Comparison of ENCODE assay signal across 14 cellular contexts in the genomic region with DNA sequence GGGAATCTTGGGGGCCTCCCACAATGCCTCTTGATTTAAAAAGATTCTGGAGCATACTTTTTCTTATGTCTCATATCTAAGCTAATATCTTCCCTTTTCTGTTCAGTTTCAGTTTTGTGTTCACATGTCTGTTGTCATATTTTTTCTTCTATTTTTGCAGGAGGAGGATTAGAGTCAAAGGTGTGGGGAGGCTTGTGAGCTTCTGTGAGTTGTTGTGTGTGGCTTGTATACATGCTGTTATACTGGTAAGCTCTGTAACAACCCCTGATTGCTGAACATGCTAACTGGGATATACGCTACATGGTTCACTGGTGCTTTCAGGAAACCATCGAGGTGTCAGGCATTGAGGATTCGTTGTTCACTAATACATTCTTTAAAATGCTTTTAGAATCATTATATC.
DNase-seq lines count a peak whose midpoint lies in the region; ATAC-seq and TF ChIP-seq lines count a peak whose summit lies in the region.
"Had no signal": no experiment of that assay in that cellular context is flagged by ENCODE, and none has a peak within 500 bp of the region (broad histone marks: within the 10 kb centered on the region; RNA-seq: fewer than 3 reads in every experiment).

No MANE protein-coding gene starts in this region.

- H3K4me2 ChIP-seq in mammary epithelial cell (ENCODE audit: insufficient read depth, low read depth, low read length), result no peak overlapping the region

- no peaks in the 10 kb centered on the region for H3K9me3 ChIP-seq in mammary epithelial cell (replicated peaks; ENCODE audit: insufficient read depth, low read length)
- H3K9me3 ChIP-seq in SJCRH30 (replicated peaks), result no peaks in the 10 kb centered on the region

- H3K27ac Mint-ChIP-seq in activated CD4-positive, alpha-beta T cell treated with anti-CD3 and anti-CD28 coated beads, Interleukin-2, amount 10 ng/mL, durations not matched to agents 24 days and 14 days, result peak overlapping the region; percentile 95
- peak overlapping the region; percentile 94 for H3K27ac Mint-ChIP-seq in activated T-helper 2 cell treated with anti-CD3 and anti-CD28 coated beads, Interferon-gamma antibody, Interleukin-2, Interleukin-4, amounts not matched to agents 10 μg/mL and 5 μg/mL and 100 μg/mL, durations not matched to agents 14 hours and 24 hours and 36 hours
- peak overlapping the region; percentile 50 for H3K27ac Mint-ChIP-seq in nephron progenitor cell
- H3K27ac Mint-ChIP-seq: endodermal cell had no signal

- 93% methylated on average over 3 of the region's 3 CpGs for WGBS in mammary epithelial cell (ENCODE audit: low coverage, missing lambda C conversion rate)

- H3K79me2 ChIP-seq in mammary epithelial cell (ENCODE audit: insufficient read depth, low read length), result peaks cover 4% of the 10 kb centered on the region

- CTCF ChIA-PET in mammary epithelial cell (lab: Charles Lee; ENCODE audit: low non-redundant PET), result no interaction called here

- ATAC-seq in GM21576 (IDR thresholded peaks at IDR 0.05; ENCODE audit: unreplicated experiment) (peak; percentile 45), GM18907 (IDR thresholded peaks at IDR 0.05; ENCODE audit: unreplicated experiment) (no peak)
- ATAC-seq: left lobe of liver had no signal

- peaks cover 36% of the 10 kb centered on the region for H3K36me3 Mint-ChIP-seq in activated CD4-positive, alpha-beta T cell treated with anti-CD3 and anti-CD28 coated beads, Interleukin-2, amount 10 ng/mL, durations not matched to agents 24 days and 14 days (ENCODE audit: low read depth)
- H3K36me3 Mint-ChIP-seq in activated T-helper 2 cell treated with anti-CD3 and anti-CD28 coated beads, Interferon-gamma antibody, Interleukin-2, Interleukin-4, amounts not matched to agents 10 μg/mL and 5 μg/mL and 100 μg/mL, durations not matched to agents 14 hours and 24 hours and 36 hours (ENCODE audit: low read depth), result peaks cover 22% of the 10 kb centered on the region
- H3K36me3 Mint-ChIP-seq in nephron progenitor cell (ENCODE audit: low read depth), result peaks cover 11% of the 10 kb centered on the region

- H3K4me1 ChIP-seq in mammary epithelial cell (ENCODE audit: insufficient read depth, low read length), result no peaks in the 10 kb centered on the region
- H3K4me1 ChIP-seq in SJCRH30, result no peaks in the 10 kb centered on the region

- no peaks in the 10 kb centered on the region for H3K27me3 Mint-ChIP-seq in activated CD4-positive, alpha-beta T cell treated with anti-CD3 and anti-CD28 coated beads, Interleukin-2, amount 10 ng/mL, durations not matched to agents 24 days and 14 days
- no peaks in the 10 kb centered on the region for H3K27me3 Mint-ChIP-seq in activated T-helper 2 cell treated with anti-CD3 and anti-CD28 coated beads, Interferon-gamma antibody, Interleukin-2, Interleukin-4, amounts not matched to agents 10 μg/mL and 5 μg/mL and 100 μg/mL, durations not matched to agents 14 hours and 24 hours and 36 hours (ENCODE audit: low read depth)
- no peaks in the 10 kb centered on the region for H3K27me3 Mint-ChIP-seq in nephron progenitor cell (ENCODE audit: low read depth, poor library complexity)

- dilution Hi-C loops in mammary epithelial cell (cut with HindIII; ENCODE audit: low sequenced_read_pairs), result no loop called here

- H3K4me3 ChIP-seq in mammary epithelial cell (replicated peaks in 1 of 3; ENCODE audit: insufficient read depth in 1 of 3, low read depth in 2 of 3, low read length in 3 of 3) (no peak overlapping the region), SJCRH30 (no peak overlapping the region)

- H3K4me1 Mint-ChIP-seq in activated CD4-positive, alpha-beta T cell treated with anti-CD3 and anti-CD28 coated beads, Interleukin-2, amount 10 ng/mL, durations not matched to agents 24 days and 14 days, result peaks cover 44% of the 10 kb centered on the region
- H3K4me1 Mint-ChIP-seq in activated T-helper 2 cell treated with anti-CD3 and anti-CD28 coated beads, Interferon-gamma antibody, Interleukin-2, Interleukin-4, amounts not matched to agents 10 μg/mL and 5 μg/mL and 100 μg/mL, durations not matched to agents 14 hours and 24 hours and 36 hours (ENCODE audit: low read depth), result peaks cover 45% of the 10 kb centered on the region
- H3K4me1 Mint-ChIP-seq in nephron progenitor cell, result peaks cover 12% of the 10 kb centered on the region
- H3K4me1 Mint-ChIP-seq: endodermal cell had no signal

- H2AFZ ChIP-seq in mammary epithelial cell (ENCODE audit: low read depth, low read length), result no peak overlapping the region

- H3K27ac ChIP-seq in mammary epithelial cell (ENCODE audit: insufficient read depth, low read depth, low read length), result no peak overlapping the region
- no peak overlapping the region for H3K27ac ChIP-seq in SJCRH30

- peaks cover 8% of the 10 kb centered on the region for H3K9me3 Mint-ChIP-seq in activated CD4-positive, alpha-beta T cell treated with anti-CD3 and anti-CD28 coated beads, Interleukin-2, amount 10 ng/mL, durations not matched to agents 24 days and 14 days
- H3K9me3 Mint-ChIP-seq in activated T-helper 2 cell treated with anti-CD3 and anti-CD28 coated beads, Interferon-gamma antibody, Interleukin-2, Interleukin-4, amounts not matched to agents 10 μg/mL and 5 μg/mL and 100 μg/mL, durations not matched to agents 14 hours and 24 hours and 36 hours, result no peaks in the 10 kb centered on the region
- H3K9me3 Mint-ChIP-seq in nephron progenitor cell, result peaks cover 7% of the 10 kb centered on the region
- H3K9me3 Mint-ChIP-seq: endodermal cell, H9 had no signal

- peak overlapping the region; percentile 11 for H3K4me3 Mint-ChIP-seq in activated CD4-positive, alpha-beta T cell treated with anti-CD3 and anti-CD28 coated beads, Interleukin-2, amount 10 ng/mL, durations not matched to agents 24 days and 14 days
- H3K4me3 Mint-ChIP-seq in activated T-helper 2 cell treated with anti-CD3 and anti-CD28 coated beads, Interferon-gamma antibody, Interleukin-2, Interleukin-4, amounts not matched to agents 10 μg/mL and 5 μg/mL and 100 μg/mL, durations not matched to agents 14 hours and 24 hours and 36 hours (ENCODE audit: low read depth), result no peak overlapping the region
- H3K4me3 Mint-ChIP-seq in nephron progenitor cell, result no peak overlapping the region
- H3K4me3 Mint-ChIP-seq: endodermal cell, H9 had no signal

- in situ Hi-C loops in mammary epithelial cell (cut with MboI; ENCODE audit: low sequenced_read_pairs in 2 of 2), result no loop called here

- intact Hi-C loops in activated CD4-positive, alpha-beta T cell treated with anti-CD3 and anti-CD28 coated beads, Interleukin-2, amount 10 ng/mL, durations not matched to agents 24 days and 14 days (cut with micrococcal nuclease), result loop anchor here (5.0 to 10.0 kb wide), 3 partner anchors 43 to 269 kb away; a partner anchor contains a TSS
- intact Hi-C loops in activated T-helper 2 cell treated with anti-CD3 and anti-CD28 coated beads, Interferon-gamma antibody, Interleukin-2, Interleukin-4, amounts not matched to agents 10 μg/mL and 5 μg/mL and 100 μg/mL, durations not matched to agents 14 hours and 24 hours and 36 hours (cut with micrococcal nuclease), result no loop called here
- intact Hi-C loops in mammary epithelial cell (cut with micrococcal nuclease), result no loop called here

- H3K36me3 ChIP-seq in mammary epithelial cell (ENCODE audit: insufficient read depth, low read length), result no peaks in the 10 kb centered on the region
- H3K36me3 ChIP-seq in SJCRH30, result no peaks in the 10 kb centered on the region

- no peak overlapping the region for H3K9ac ChIP-seq in mammary epithelial cell (ENCODE audit: insufficient read depth, low read length)

- no peak for TF ChIP-seq CTCF in nephron progenitor cell (IDR thresholded peaks at IDR 0.05)
- TF ChIP-seq CTCF in mammary epithelial cell (conservative IDR thresholded peaks at IDR 0.05 in 1 of 2, IDR thresholded peaks at IDR 0.05 in 1 of 2; ENCODE audit: extremely low read depth in 1 of 2, insufficient read depth in 1 of 2, low read depth in 1 of 2, low read length in 2 of 2), result no peak

- no peak for DNase-seq in activated CD4-positive, alpha-beta T cell treated with anti-CD3 and anti-CD28 coated beads, Interleukin-2, amount 10 ng/mL, durations not matched to agents 24 days and 14 days
- DNase-seq in activated CD4-positive, alpha-beta T cell treated with anti-CD3 and anti-CD28 coated beads for 1 hour, result no peak
- no peak for DNase-seq in activated T-helper 2 cell treated with anti-CD3 and anti-CD28 coated beads, Interferon-gamma antibody, Interleukin-2, Interleukin-4, amounts not matched to agents 10 μg/mL and 5 μg/mL and 100 μg/mL, durations not matched to agents 14 hours and 24 hours and 36 hours (ENCODE audit: low spot score)
- DNase-seq in nephron progenitor cell, result no peak
- no peak for DNase-seq in mammary epithelial cell
- no peak for DNase-seq in SJCRH30
- DNase-seq: 8988T, activated gamma-delta T cell, endodermal cell, H9, NCI-H774 had no signal

- H3K27me3 ChIP-seq in mammary epithelial cell (ENCODE audit: insufficient read depth, low read length) (no peaks in the 10 kb centered on the region), SJCRH30 (no peaks in the 10 kb centered on the region)

- no peaks in the 10 kb centered on the region for H4K20me1 ChIP-seq in mammary epithelial cell (ENCODE audit: insufficient read depth, low read length)

- BruUV-seq in mammary epithelial cell (replicated peaks; lab: Mats Ljungman, UMichigan), result no TSS peak
